ENCODE assay signal across 1 cellular context in the genomic region with DNA sequence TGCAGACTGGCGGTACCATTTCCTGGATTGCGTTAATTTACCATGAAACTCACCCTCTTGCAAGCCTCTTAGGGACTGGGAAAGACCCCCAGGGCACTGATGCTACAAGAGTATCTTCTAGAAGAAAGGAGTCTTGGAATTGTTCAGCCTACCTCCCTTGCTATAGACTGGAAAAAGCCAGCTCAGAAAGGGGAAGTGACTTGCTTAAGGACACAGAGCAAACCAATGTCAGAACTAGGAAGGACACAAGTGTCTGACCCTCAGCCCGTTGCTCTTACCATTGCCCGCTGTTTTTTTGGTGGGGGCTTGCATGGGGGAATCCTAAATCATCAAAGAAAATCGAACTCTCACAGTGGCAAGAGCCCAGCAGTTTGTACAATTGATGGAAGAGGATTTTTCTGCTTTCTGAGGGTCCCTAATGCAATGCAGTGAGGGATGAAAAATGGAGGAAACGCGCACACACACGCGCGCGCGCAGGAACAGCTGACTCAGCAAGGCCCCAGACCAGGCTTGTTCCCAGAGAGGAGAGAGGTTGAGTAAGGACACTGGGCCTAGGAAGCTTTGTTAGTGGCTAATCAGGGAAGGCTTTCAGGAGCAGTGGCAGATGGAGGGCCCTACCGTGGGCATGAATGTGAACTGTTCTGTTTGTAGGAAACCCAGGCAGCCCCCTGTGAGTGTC.
TF ChIP-seq lines count a peak whose summit lies in the region.

No MANE protein-coding gene starts in this region.

TF ChIP-seq in HepG2, 621 proteins besides CTCF, POLR2A, EP300 and RAD21 (continued from another document):
- TF ChIP-seq PHF21A (CRISPR knock-in tag; IDR thresholded peaks at IDR 0.05) (no peak), MAFK (conservative IDR thresholded peaks at IDR 0.05 in 1 of 2, IDR thresholded peaks at IDR 0.05 in 1 of 2; ENCODE audit: low read length in 2 of 2) (peak; percentile 67 to 87; a peak in 3 of 4 replicates), MAFF (IDR thresholded peaks at IDR 0.05; ENCODE audit: low read depth, low read length) (peak; percentile 62), NAIF1 (CRISPR knock-in tag; IDR thresholded peaks at IDR 0.05; ENCODE audit: borderline replicate concordance) (no peak)
- TF ChIP-seq, protein P1, sequence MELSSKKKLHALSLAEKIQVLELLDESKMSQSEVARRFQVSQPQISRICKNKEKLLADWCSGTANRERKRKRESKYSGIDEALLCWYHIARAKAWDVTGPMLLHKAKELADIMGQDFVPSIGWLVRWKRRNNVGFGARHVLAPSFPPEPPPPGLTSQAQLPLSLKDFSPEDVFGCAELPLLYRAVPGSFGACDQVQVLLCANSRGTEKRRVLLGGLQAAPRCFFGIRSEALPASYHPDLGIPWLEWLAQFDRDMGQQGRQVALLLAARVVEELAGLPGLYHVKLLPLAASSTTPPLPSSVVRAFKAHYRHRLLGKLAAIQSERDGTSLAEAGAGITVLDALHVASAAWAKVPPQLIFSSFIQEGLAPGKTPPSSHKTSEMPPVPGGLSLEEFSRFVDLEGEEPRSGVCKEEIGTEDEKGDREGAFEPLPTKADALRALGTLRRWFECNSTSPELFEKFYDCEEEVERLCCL (CRISPR knock-in tag; IDR thresholded peaks at IDR 0.05; ENCODE audit: borderline replicate concordance) = no peak
